In the genomic region with DNA sequence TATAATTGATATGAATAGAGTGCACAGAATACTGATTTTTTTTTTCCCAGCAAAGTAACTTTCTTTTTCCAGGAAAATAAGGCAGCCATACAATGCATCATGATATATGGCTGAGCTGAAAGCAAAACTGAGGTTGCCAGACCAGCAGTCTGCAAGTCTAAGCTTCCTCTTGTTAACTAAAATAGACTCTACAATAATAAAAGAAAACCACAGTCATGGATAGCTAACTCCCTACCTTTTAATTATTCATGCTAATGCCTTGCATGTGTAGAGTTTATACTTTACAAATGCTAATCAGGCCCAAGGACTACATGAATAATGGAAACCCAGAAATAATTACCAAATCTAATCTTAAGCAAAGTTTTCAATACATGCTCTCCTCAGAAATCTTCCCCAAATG, we compare ENCODE assay signal across 25 cellular contexts. TPM values are rescaled to one million over a fixed set of nuclear protein-coding genes. Genes with fewer than 3 reads are reported as not detected.
A peak's percentile ranks its signal among the peaks of the same experiment; 100 is the strongest.
DNase-seq lines count a peak whose midpoint lies in the region; ATAC-seq, FAIRE-seq and TF ChIP-seq lines count a peak whose summit lies in the region.
"Had no signal": no experiment of that assay in that cellular context is flagged by ENCODE, and none has a peak within 500 bp of the region (broad histone marks: within the 10 kb centered on the region; RNA-seq: fewer than 3 reads in every experiment).

No MANE protein-coding gene starts in this region.

- no peaks in the 10 kb centered on the region for H3K27me3 Mint-ChIP-seq in WTC11 (ENCODE audit: low read depth)
- no peaks in the 10 kb centered on the region for H3K27me3 Mint-ChIP-seq in activated T-helper 2 cell treated with anti-CD3 and anti-CD28 coated beads, Interferon-gamma antibody, Interleukin-2, Interleukin-4, amounts not matched to agents 10 μg/mL and 5 μg/mL and 100 μg/mL, durations not matched to agents 14 hours and 24 hours and 36 hours (ENCODE audit: low read depth)

- peak overlapping the region; percentile 8 for H3K4me3 Mint-ChIP-seq in WTC11
- H3K4me3 Mint-ChIP-seq in activated T-helper 2 cell treated with anti-CD3 and anti-CD28 coated beads, Interferon-gamma antibody, Interleukin-2, Interleukin-4, amounts not matched to agents 10 μg/mL and 5 μg/mL and 100 μg/mL, durations not matched to agents 14 hours and 24 hours and 36 hours (ENCODE audit: low read depth), result no peak overlapping the region
- H3K4me3 Mint-ChIP-seq: activated CD8-positive, alpha-beta memory T cell treated with anti-CD3 and anti-CD28 coated beads, Interleukin-2, amount 10 ng/mL, durations not matched to agents 7 days and 5 days had no signal

- no peaks in the 10 kb centered on the region for H3K79me2 ChIP-seq in HepG2 (ENCODE audit: insufficient read depth, low read length)

- TF ChIP-seq EP300 in HepG2 (IDR thresholded peaks at IDR 0.05; ENCODE audit: low read depth in 2 of 2, low read length in 2 of 2) (no peak), HepG2 (CRISPR knock-in tag; IDR thresholded peaks at IDR 0.05; ENCODE audit: borderline replicate concordance) (no peak)

- no peaks in the 10 kb centered on the region for H3K36me3 ChIP-seq in A673 (ENCODE audit: insufficient read depth, low read length, poor library complexity, severe bottlenecking)
- H3K36me3 ChIP-seq in HUES48 (ENCODE audit: control insufficient read depth, insufficient read depth, low read length), result no peaks in the 10 kb centered on the region
- no peaks in the 10 kb centered on the region for H3K36me3 ChIP-seq in iPS-15b (ENCODE audit: control insufficient read depth, insufficient read depth, low read length)
- H3K36me3 ChIP-seq in HepG2 (replicated peaks in 1 of 2; ENCODE audit: control insufficient read depth in 1 of 2, insufficient read depth in 2 of 2, low read length in 2 of 2), result no peaks in the 10 kb centered on the region
- H3K36me3 ChIP-seq: lower lobe of right lung had no signal

- BruUV-seq in A673 (replicated peaks; lab: Mats Ljungman, UMichigan) (no TSS peak), HepG2 (replicated peaks; lab: Mats Ljungman, UMichigan) (no TSS peak)

- in situ Hi-C loops in HepG2 (cut with HindIII; ENCODE audit: extremely low pct_ligation_motif_present, low pct_unique_long_range_greater_than_20kb), result no loop called here

- no peak overlapping the region for H3K4me2 ChIP-seq in HepG2 (ENCODE audit: low read depth, low read length)

- no peaks in the 10 kb centered on the region for H3K36me3 Mint-ChIP-seq in WTC11
- H3K36me3 Mint-ChIP-seq in activated T-helper 2 cell treated with anti-CD3 and anti-CD28 coated beads, Interferon-gamma antibody, Interleukin-2, Interleukin-4, amounts not matched to agents 10 μg/mL and 5 μg/mL and 100 μg/mL, durations not matched to agents 14 hours and 24 hours and 36 hours (ENCODE audit: low read depth), result no peaks in the 10 kb centered on the region
- H3K36me3 Mint-ChIP-seq: activated CD8-positive, alpha-beta memory T cell treated with anti-CD3 and anti-CD28 coated beads, Interleukin-2, amount 10 ng/mL, durations not matched to agents 7 days and 5 days had no signal

- H3K27ac Mint-ChIP-seq in WTC11, result peak overlapping the region; percentile 97
- no peak overlapping the region for H3K27ac Mint-ChIP-seq in activated T-helper 2 cell treated with anti-CD3 and anti-CD28 coated beads, Interferon-gamma antibody, Interleukin-2, Interleukin-4, amounts not matched to agents 10 μg/mL and 5 μg/mL and 100 μg/mL, durations not matched to agents 14 hours and 24 hours and 36 hours
- H3K27ac Mint-ChIP-seq: activated CD8-positive, alpha-beta memory T cell treated with anti-CD3 and anti-CD28 coated beads, Interleukin-2, amount 10 ng/mL, durations not matched to agents 7 days and 5 days had no signal

- TF ChIP-seq RAD21 in HepG2 (CRISPR knock-in tag; IDR thresholded peaks at IDR 0.05), result no peak

- H2AFZ ChIP-seq in HepG2 (ENCODE audit: low read length), result no peak overlapping the region

- no peaks in the 10 kb centered on the region for H4K20me1 ChIP-seq in HepG2 (ENCODE audit: insufficient read depth, low read length)

- TF ChIP-seq POLR2A in HepG2 (IDR thresholded peaks at IDR 0.05; ENCODE audit: insufficient read depth in 1 of 2, low read depth in 2 of 2, low read length in 2 of 2), result no peak

- H3K27me3 ChIP-seq in A673 (replicated peaks; ENCODE audit: insufficient read depth, low read depth, low read length, poor library complexity) (no peaks in the 10 kb centered on the region), HUES48 (ENCODE audit: control insufficient read depth, insufficient read depth, low read length) (no peaks in the 10 kb centered on the region), iPS-15b (ENCODE audit: control insufficient read depth, insufficient read depth, low read length) (no peaks in the 10 kb centered on the region), HepG2 (ENCODE audit: control insufficient read depth in 1 of 2, insufficient read depth in 2 of 2, low read length in 2 of 2) (no peaks in the 10 kb centered on the region)

- TF ChIP-seq CTCF in A673 (conservative IDR thresholded peaks at IDR 0.05; ENCODE audit: low read depth, low read length) (no peak), WTC11 (IDR thresholded peaks at IDR 0.05) (no peak), HepG2 (CRISPR knock-in tag; IDR thresholded peaks at IDR 0.05) (no peak)

- intact Hi-C loops in A673 (cut with micrococcal nuclease; ENCODE audit: unreplicated experiment) (no loop called here), HepG2 (cut with micrococcal nuclease; ENCODE audit: unreplicated experiment) (no loop called here)
- intact Hi-C loops in activated T-helper 2 cell treated with anti-CD3 and anti-CD28 coated beads, Interferon-gamma antibody, Interleukin-2, Interleukin-4, amounts not matched to agents 10 μg/mL and 5 μg/mL and 100 μg/mL, durations not matched to agents 14 hours and 24 hours and 36 hours (cut with micrococcal nuclease), result no loop called here

- peaks cover 88% of the 10 kb centered on the region for H3K4me1 Mint-ChIP-seq in WTC11
- no peaks in the 10 kb centered on the region for H3K4me1 Mint-ChIP-seq in activated T-helper 2 cell treated with anti-CD3 and anti-CD28 coated beads, Interferon-gamma antibody, Interleukin-2, Interleukin-4, amounts not matched to agents 10 μg/mL and 5 μg/mL and 100 μg/mL, durations not matched to agents 14 hours and 24 hours and 36 hours (ENCODE audit: low read depth)

- H3K27ac ChIP-seq in A673 (ENCODE audit: low read depth, low read length, poor library complexity, severe bottlenecking), result no peak overlapping the region
- H3K27ac ChIP-seq in HUES48 (ENCODE audit: low read depth, low read length), result peak overlapping the region; percentile 86
- H3K27ac ChIP-seq in HepG2 (ENCODE audit: extremely low read length, insufficient read depth, low read length), result no peak overlapping the region
- H3K27ac ChIP-seq: epithelial cell of prostate, lower lobe of right lung, VCaP had no signal

- CTCF ChIA-PET in A673 (lab: Charles Lee), result interaction anchor here (0.5 kb wide), 1 partner anchor 1139 kb away, joined by 3 read pairs; no protein-coding TSS in a partner anchor
- CTCF ChIA-PET in WTC11 (lab: Charles Lee), result interaction anchor here (1.9 to 2.9 kb wide), 2 partner anchors 23 to 48 kb away, joined by 9 to 11 read pairs; a partner anchor contains a TSS
- CTCF ChIA-PET in HepG2 (lab: Yijun Ruan, JAX; ENCODE audit: low intra/inter-chr PET ratio, low total read pairs), result no interaction called here

- POLR2A ChIA-PET in A673 (lab: Charles Lee; ENCODE audit: low non-redundant PET), result no interaction called here
- POLR2A ChIA-PET in WTC11 (lab: Charles Lee), result no interaction called here
- POLR2A ChIA-PET in HepG2 (lab: Yijun Ruan, JAX), result no interaction called here

- peak overlapping the region; percentile 4; the same call in 1 of the 2 replicates for H3K9ac ChIP-seq in HUES48 (ENCODE audit: low read depth, low read length)
- no peak overlapping the region for H3K9ac ChIP-seq in iPS-15b (ENCODE audit: low read depth, low read length)
- H3K9ac ChIP-seq in HepG2 (ENCODE audit: insufficient read depth, low read depth, low read length), result no peak overlapping the region

- H3K9me3 Mint-ChIP-seq in WTC11, result no peaks in the 10 kb centered on the region
- no peaks in the 10 kb centered on the region for H3K9me3 Mint-ChIP-seq in activated T-helper 2 cell treated with anti-CD3 and anti-CD28 coated beads, Interferon-gamma antibody, Interleukin-2, Interleukin-4, amounts not matched to agents 10 μg/mL and 5 μg/mL and 100 μg/mL, durations not matched to agents 14 hours and 24 hours and 36 hours

- ATAC-seq in WTC11, result peak; percentile 16
- no peak for ATAC-seq in GM21360 (IDR thresholded peaks at IDR 0.05; ENCODE audit: unreplicated experiment)
- ATAC-seq in HG02678 (IDR thresholded peaks at IDR 0.05; ENCODE audit: unreplicated experiment), result no peak
- ATAC-seq in HepG2, result no peak
- ATAC-seq: activated CD8-positive, alpha-beta memory T cell treated with anti-CD3 and anti-CD28 coated beads, Interleukin-2, amount 10 ng/mL, durations not matched to agents 7 days and 5 days; lower lobe of right lung; mucosa of descending colon; right cardiac atrium had no signal

- no peak for FAIRE-seq in HepG2 (lab: Jason Lieb, UNC)
- FAIRE-seq: GM19239 had no signal

- DNase-seq in A673 (ENCODE audit: low spot score), result peak; percentile 22
- DNase-seq in WTC11 (ENCODE audit: low spot score), result no peak
- DNase-seq in activated T-helper 2 cell treated with anti-CD3 and anti-CD28 coated beads, Interferon-gamma antibody, Interleukin-2, Interleukin-4, amounts not matched to agents 10 μg/mL and 5 μg/mL and 100 μg/mL, durations not matched to agents 14 hours and 24 hours and 36 hours (ENCODE audit: low spot score), result no peak
- no peak for DNase-seq in HepG2 (ENCODE audit: low spot score)
- DNase-seq: activated CD4-positive, alpha-beta T cell treated with anti-CD3 and anti-CD28 coated beads, Interleukin-2, amount 50 U/mL, for 1 hour; activated CD8-positive, alpha-beta memory T cell treated with anti-CD3 and anti-CD28 coated beads, Interleukin-2, amount 10 ng/mL, durations not matched to agents 7 days and 5 days; activated naive CD4-positive, alpha-beta T cell; activated T-cell treated with anti-CD3 and anti-CD28 coated beads, Interleukin-2, amount 50 U/mL, for 48 hours; DND-41; lower lobe of right lung; mucosa of descending colon; NCI-H1417; NCI-H2029 treated with DMSO at 0.1 percent for 48 hours; NCI-H2227 treated with DMSO at 0.1 percent for 48 hours; NCI-H774; right cardiac atrium; Right ventricle myocardium superior; trophoblast cell had no signal

- H3K4me3 ChIP-seq in A673 (ENCODE audit: low read depth, low read length, poor library complexity, severe bottlenecking) (no peak overlapping the region), HUES48 (ENCODE audit: low read depth, low read length) (peak overlapping the region; percentile 12), iPS-15b (ENCODE audit: low read depth, low read length) (peak overlapping the region; percentile 18), HepG2 (replicated peaks in 1 of 3; ENCODE audit: insufficient read depth in 1 of 3, low read depth in 2 of 3, low read length in 3 of 3) (no peak overlapping the region)
- H3K4me3 ChIP-seq: lower lobe of right lung, mucosa of descending colon had no signal

- peaks cover 9% of the 10 kb centered on the region for H3K4me1 ChIP-seq in A673 (ENCODE audit: insufficient read depth, low read length, poor library complexity, severe bottlenecking)
- H3K4me1 ChIP-seq in HUES48 (ENCODE audit: control insufficient read depth, insufficient read depth, low read length), result peaks cover 78% of the 10 kb centered on the region
- H3K4me1 ChIP-seq in iPS-15b (ENCODE audit: control insufficient read depth, insufficient read depth, low read length), result peaks cover 67% of the 10 kb centered on the region
- H3K4me1 ChIP-seq in HepG2 (ENCODE audit: insufficient read depth, low read length), result no peaks in the 10 kb centered on the region
- H3K4me1 ChIP-seq: lower lobe of right lung had no signal

- H3K9me3 ChIP-seq in A673 (ENCODE audit: low read depth, low read length, poor library complexity, severe bottlenecking) (no peaks in the 10 kb centered on the region), HUES48 (ENCODE audit: control insufficient read depth, insufficient read depth, low read length) (no peaks in the 10 kb centered on the region), iPS-15b (ENCODE audit: control insufficient read depth, insufficient read depth, low read length) (no peaks in the 10 kb centered on the region), HepG2 (ENCODE audit: low read length) (no peaks in the 10 kb centered on the region)
- H3K9me3 ChIP-seq: lower lobe of right lung, mucosa of descending colon had no signal

RNA-seq across cellular contexts. Expression of a gene that starts 47.4 kb away (rescaled TPM):
- total RNA-seq in A673 (2021), result 0.09 TPM in 1 of 2 replicates, not detected in the other
- 56.6 to 60.5 TPM (median 59.1 TPM) in 3 replicates for total RNA-seq in WTC11 (2021)
- 0.94 and 1.2 TPM in 2 replicates for total RNA-seq in activated T-helper 2 cell treated with anti-CD3 and anti-CD28 coated beads, Interferon-gamma antibody, Interleukin-2, Interleukin-4, amounts not matched to agents 10 μg/mL and 5 μg/mL and 100 μg/mL, durations not matched to agents 14 hours and 24 hours and 36 hours
- total RNA-seq in HepG2 (2016; rRNA removed; fragmentation: Illumina TruSeq; extraction: Trizol), result 0.04 and 0.07 TPM in 2 replicates
- total RNA-seq in HepG2 (2016; cell fraction: cytosol; rRNA removed; fragmentation: Illumina TruSeq; extraction: Trizol; ENCODE audit: low read depth), result not detected in 2 replicates
- total RNA-seq in HepG2 (2016; cell fraction: insoluble cytoplasmic fraction; rRNA removed; fragmentation: Illumina TruSeq; extraction: Trizol), result not detected in 2 replicates
- total RNA-seq in HepG2 (2016; cell fraction: membrane; rRNA removed; fragmentation: Illumina TruSeq; extraction: Trizol), result 0.06 and 0.07 TPM in 2 replicates
- total RNA-seq in HepG2 (2016; cell fraction: nucleus; rRNA removed; fragmentation: Illumina TruSeq; extraction: Trizol), result not detected in 2 replicates
- not detected in 2 replicates for polyA plus RNA-seq in HepG2 (2011; rRNA removed)
- not detected in 2 replicates for polyA plus RNA-seq in HepG2 (2011; cell fraction: cytosol; rRNA removed)
- not detected in 2 replicates for polyA plus RNA-seq in HepG2 (2011; cell fraction: nucleus; rRNA removed)
- polyA plus RNA-seq in HepG2 (2012), result not detected in 2 replicates
- polyA plus RNA-seq in HepG2 (2016; cell fraction: cytosol; fragmentation: Illumina TruSeq; extraction: Trizol; ENCODE audit: low read depth), result not detected in 2 replicates
- polyA plus RNA-seq in HepG2 (2016; cell fraction: insoluble cytoplasmic fraction; fragmentation: Illumina TruSeq; extraction: Trizol; ENCODE audit: low read depth), result 0.05 and 0.13 TPM in 2 replicates
- not detected in 2 replicates for polyA plus RNA-seq in HepG2 (2016; cell fraction: membrane; fragmentation: Illumina TruSeq; extraction: Trizol; ENCODE audit: low read depth)
- polyA plus RNA-seq in HepG2 (2016; cell fraction: nucleus; fragmentation: Illumina TruSeq; extraction: Trizol; ENCODE audit: insufficient read depth, low read depth), result not detected in 2 replicates
- polyA minus RNA-seq in HepG2 (2011; rRNA and poly(A)+ RNA removed; ENCODE audit: low replicate concordance), result 26.0 TPM in 1 of 2 replicates, not detected in the other
- 0.18 TPM in 1 of 2 replicates, not detected in the other for polyA minus RNA-seq in HepG2 (2011; cell fraction: cytosol; rRNA and poly(A)+ RNA removed)
- 0.13 TPM in 1 of 2 replicates, not detected in the other for polyA minus RNA-seq in HepG2 (2011; cell fraction: nucleus; rRNA and poly(A)+ RNA removed)

Comparison
In these comparisons a context has a peak if more than half of its experiments do, and no peak if none do; other contexts are left out.
1. H3K4me3 ChIP-seq: peak in HUES48 (single experiment) and iPS-15b (single experiment); none in A673 (single experiment) and HepG2 (0 of 3).
2. RNA of a gene that starts 47.4 kb away (total RNA-seq): 56.6 to 60.5 TPM in WTC11; 0.94 to 1.2 TPM in activated T-helper 2 cell treated with anti-CD3 and anti-CD28 coated beads, Interferon-gamma antibody, Interleukin-2, Interleukin-4, amounts not matched to agents 10 μg/mL and 5 μg/mL and 100 μg/mL, durations not matched to agents 14 hours and 24 hours and 36 hours, 0.09 TPM in A673 and 0.04 to 0.07 TPM in HepG2; every median in the first group is over 10 times any median in the second.